Comparison of ENCODE assay signal across 8 cellular contexts in the genomic region with DNA sequence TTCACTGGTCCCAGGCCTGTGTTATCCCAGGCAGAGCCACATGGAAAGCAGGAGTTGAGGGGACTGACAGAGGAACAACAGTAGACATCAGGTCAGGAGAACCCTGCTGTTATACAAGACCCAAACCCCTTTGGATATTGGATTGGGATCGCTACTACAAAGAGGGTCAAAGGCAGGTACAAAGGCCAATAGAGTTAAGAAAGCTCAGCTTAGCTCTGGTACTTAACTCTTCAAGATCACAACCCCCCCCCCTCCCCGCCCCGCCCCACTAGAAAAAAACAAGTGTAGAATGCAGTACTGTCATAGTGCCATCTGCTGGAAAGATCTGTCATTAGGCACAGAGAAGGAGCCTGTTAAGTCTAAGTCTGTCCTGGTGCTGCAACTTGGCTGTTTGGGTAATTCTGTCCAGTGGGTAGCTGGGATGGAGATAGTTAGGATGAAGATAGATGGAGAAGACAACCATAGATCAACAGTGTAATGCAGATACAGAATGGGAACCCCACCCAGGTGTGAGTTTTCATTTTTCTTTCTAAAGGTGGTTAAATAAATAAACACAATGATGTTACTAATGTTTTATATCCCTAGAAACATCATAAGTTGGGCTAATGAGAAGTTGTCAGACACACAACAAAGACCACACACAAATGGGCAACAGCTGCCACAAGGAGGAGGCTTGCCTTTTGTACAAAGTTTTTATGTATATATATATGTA. TPM values are rescaled to one million over a fixed set of nuclear protein-coding genes. Genes with fewer than 3 reads are reported as not detected.
DNase-seq lines count a peak whose midpoint lies in the region; ATAC-seq and TF ChIP-seq lines count a peak whose summit lies in the region.

No MANE protein-coding gene starts in this region.

- ATAC-seq in HG02571 (IDR thresholded peaks at IDR 0.05; ENCODE audit: unreplicated experiment) = peak; percentile 47
- peak; percentile 65 to 67 for ATAC-seq in natural killer cell treated with Interleukin-12 subunit alpha and Interleukin-12 subunit beta and Interleukin-15 and Interleukin-18, amount 100 ng/mL, for 72 hours
- ATAC-seq in GM18870 (IDR thresholded peaks at IDR 0.05; ENCODE audit: unreplicated experiment) = no peak
- ATAC-seq in GM19467 (IDR thresholded peaks at IDR 0.05; ENCODE audit: unreplicated experiment) = no peak

- peaks cover 10% of the 10 kb centered on the region for H3K4me1 ChIP-seq in fibroblast of lung (ENCODE audit: control insufficient read depth, extremely low read depth, insufficient read depth, low read length)

- peaks cover 10 to 13% of the 10 kb centered on the region in 2 donors for H3K4me1 Mint-ChIP-seq in natural killer cell treated with Interleukin-12 subunit alpha and Interleukin-12 subunit beta and Interleukin-15 and Interleukin-18, amount 100 ng/mL, for 72 hours (ENCODE audit: low read depth in 2 of 2)

- peak overlapping the region; percentile 13 for H3K27ac ChIP-seq in fibroblast of lung (ENCODE audit: insufficient read depth, low read length)

- no peak overlapping the region for H3K4me3 ChIP-seq in fibroblast of lung (replicated peaks in 1 of 4; ENCODE audit: control extremely low read depth in 1 of 4, insufficient read depth in 1 of 4, low read depth in 3 of 4, low read length in 4 of 4)

- no peak overlapping the region for H3K4me2 ChIP-seq in fibroblast of lung (ENCODE audit: extremely low read depth, insufficient read depth, low read length)

- H3K79me2 ChIP-seq in fibroblast of lung (ENCODE audit: control insufficient read depth, insufficient read depth, low read length) = no peaks in the 10 kb centered on the region

- TF ChIP-seq CTCF in fibroblast of lung (conservative IDR thresholded peaks at IDR 0.05 in 1 of 2, IDR thresholded peaks at IDR 0.05 in 1 of 2; ENCODE audit: low read depth in 1 of 2, low read length in 2 of 2) = peak; percentile 63 to 71

- DNase-seq in DMS79 (lab: John Stamatoyannopoulos, UW) = peak; percentile 39
- peak; percentile 56 for DNase-seq in NCI-H345 treated with DMSO at 0.1 percent for 48 hours (lab: John Stamatoyannopoulos, UW; ENCODE audit: unreplicated experiment)
- DNase-seq in activated CD4-positive, alpha-beta T cell treated with anti-CD3 and anti-CD28 coated beads for 48 hours = peak; percentile 39
- DNase-seq in fibroblast of lung (ENCODE audit: low read depth in 2 of 2) = peak; percentile 66 to 81
- no peak for DNase-seq in natural killer cell treated with Interleukin-12 subunit alpha and Interleukin-12 subunit beta and Interleukin-15 and Interleukin-18, amount 100 ng/mL, for 72 hours (ENCODE audit: low spot score)

- H2AFZ ChIP-seq in fibroblast of lung (ENCODE audit: low read length) = no peak overlapping the region

- peak overlapping the region in 1 of 2 donors; percentile 10 for H3K27ac Mint-ChIP-seq in natural killer cell treated with Interleukin-12 subunit alpha and Interleukin-12 subunit beta and Interleukin-15 and Interleukin-18, amount 100 ng/mL, for 72 hours

- no peak overlapping the region for H3K4me3 Mint-ChIP-seq in natural killer cell treated with Interleukin-12 subunit alpha and Interleukin-12 subunit beta and Interleukin-15 and Interleukin-18, amount 100 ng/mL, for 72 hours

- peaks cover 19% of the 10 kb centered on the region for H3K36me3 ChIP-seq in fibroblast of lung (ENCODE audit: control insufficient read depth, insufficient read depth, low read length)

- H3K27me3 ChIP-seq in fibroblast of lung (ENCODE audit: control insufficient read depth, insufficient read depth, low read length) = no peaks in the 10 kb centered on the region

- no peaks in the 10 kb centered on the region for H4K20me1 ChIP-seq in fibroblast of lung (ENCODE audit: control insufficient read depth, extremely low read depth, insufficient read depth, low read length)

- no peaks in the 10 kb centered on the region for H3K27me3 Mint-ChIP-seq in natural killer cell treated with Interleukin-12 subunit alpha and Interleukin-12 subunit beta and Interleukin-15 and Interleukin-18, amount 100 ng/mL, for 72 hours

- H3K36me3 Mint-ChIP-seq in natural killer cell treated with Interleukin-12 subunit alpha and Interleukin-12 subunit beta and Interleukin-15 and Interleukin-18, amount 100 ng/mL, for 72 hours = peaks cover 22% of the 10 kb centered on the region

- H3K9me3 ChIP-seq in fibroblast of lung (ENCODE audit: control insufficient read depth, insufficient read depth, low read depth, low read length) = no peaks in the 10 kb centered on the region

- no peak overlapping the region for H3K9ac ChIP-seq in fibroblast of lung (ENCODE audit: insufficient read depth, low read length)

- H3K9me3 Mint-ChIP-seq in natural killer cell treated with Interleukin-12 subunit alpha and Interleukin-12 subunit beta and Interleukin-15 and Interleukin-18, amount 100 ng/mL, for 72 hours = no peaks in the 10 kb centered on the region

RNA-seq across cellular contexts. Expression of gene REM2, which starts 17.2 kb away (rescaled TPM):
- total RNA-seq in fibroblast of lung = 0.17 and 0.26 TPM in 2 replicates
- polyA plus RNA-seq in fibroblast of lung = 0.02 and 0.06 TPM in 2 replicates
- polyA plus RNA-seq in fibroblast of lung (2012) = 0.10 and 0.15 TPM in 2 replicates
- polyA minus RNA-seq in fibroblast of lung (ENCODE audit: low replicate concordance) = not detected in 2 replicates
- under 1 TPM in 1 of 2 donors, not detected in 1; 0.43 TPM for total RNA-seq in natural killer cell treated with Interleukin-12 subunit alpha and Interleukin-12 subunit beta and Interleukin-15 and Interleukin-18, amount 100 ng/mL, for 72 hours

RNA-seq across cellular contexts. Expression of gene RBM23, which starts 18.7 kb away (rescaled TPM):
- total RNA-seq in fibroblast of lung = 44.9 and 51.0 TPM in 2 replicates
- 85.0 and 85.3 TPM in 2 replicates for polyA plus RNA-seq in fibroblast of lung
- 43.9 and 46.4 TPM in 2 replicates for polyA plus RNA-seq in fibroblast of lung (2012)
- polyA minus RNA-seq in fibroblast of lung (ENCODE audit: low replicate concordance) = 45.9 and 58.8 TPM in 2 replicates
- total RNA-seq in natural killer cell treated with Interleukin-12 subunit alpha and Interleukin-12 subunit beta and Interleukin-15 and Interleukin-18, amount 100 ng/mL, for 72 hours = 10 to 100 TPM; 88.2 to 94.1 TPM

RNA-seq across cellular contexts. Expression of gene LRP10, which starts 28.7 kb away (rescaled TPM):
- 71.9 and 95.5 TPM in 2 replicates for total RNA-seq in fibroblast of lung
- 100 and 130 TPM in 2 replicates for polyA plus RNA-seq in fibroblast of lung
- polyA plus RNA-seq in fibroblast of lung (2012) = 143 and 172 TPM in 2 replicates
- 703 and 794 TPM in 2 replicates for polyA minus RNA-seq in fibroblast of lung (ENCODE audit: low replicate concordance)
- total RNA-seq in natural killer cell treated with Interleukin-12 subunit alpha and Interleukin-12 subunit beta and Interleukin-15 and Interleukin-18, amount 100 ng/mL, for 72 hours = 10 to 100 TPM; 53.4 to 60.4 TPM

RNA-seq across cellular contexts. Expression of gene PRMT5, which starts 28.9 kb away (rescaled TPM):
- total RNA-seq in fibroblast of lung = 50.3 and 54.8 TPM in 2 replicates
- polyA plus RNA-seq in fibroblast of lung = 91.7 and 136 TPM in 2 replicates
- polyA plus RNA-seq in fibroblast of lung (2012) = 76.2 and 138 TPM in 2 replicates
- 184 and 335 TPM in 2 replicates for polyA minus RNA-seq in fibroblast of lung (ENCODE audit: low replicate concordance)
- total RNA-seq in natural killer cell treated with Interleukin-12 subunit alpha and Interleukin-12 subunit beta and Interleukin-15 and Interleukin-18, amount 100 ng/mL, for 72 hours = 100 to 1,000 TPM; 108 to 171 TPM

RNA-seq across cellular contexts. Expression of gene HAUS4, which starts 56.6 kb away (rescaled TPM):
- 47.9 and 53.9 TPM in 2 replicates for total RNA-seq in fibroblast of lung
- 21.9 and 25.8 TPM in 2 replicates for polyA plus RNA-seq in fibroblast of lung
- 19.7 and 25.0 TPM in 2 replicates for polyA plus RNA-seq in fibroblast of lung (2012)
- polyA minus RNA-seq in fibroblast of lung (ENCODE audit: low replicate concordance) = 5.9 and 17.1 TPM in 2 replicates
- total RNA-seq in natural killer cell treated with Interleukin-12 subunit alpha and Interleukin-12 subunit beta and Interleukin-15 and Interleukin-18, amount 100 ng/mL, for 72 hours = 10 to 100 TPM; 34.4 to 56.8 TPM

Comparison
In these comparisons a context has a peak if more than half of its experiments do, and no peak if none do; other contexts are left out.
1. ATAC-seq: peak in HG02571 (single experiment) and natural killer cell treated with Interleukin-12 subunit alpha and Interleukin-12 subunit beta and Interleukin-15 and Interleukin-18, amount 100 ng/mL, for 72 hours (2 of 2); none in GM18870 (single experiment) and GM19467 (single experiment).